In the genomic region with DNA sequence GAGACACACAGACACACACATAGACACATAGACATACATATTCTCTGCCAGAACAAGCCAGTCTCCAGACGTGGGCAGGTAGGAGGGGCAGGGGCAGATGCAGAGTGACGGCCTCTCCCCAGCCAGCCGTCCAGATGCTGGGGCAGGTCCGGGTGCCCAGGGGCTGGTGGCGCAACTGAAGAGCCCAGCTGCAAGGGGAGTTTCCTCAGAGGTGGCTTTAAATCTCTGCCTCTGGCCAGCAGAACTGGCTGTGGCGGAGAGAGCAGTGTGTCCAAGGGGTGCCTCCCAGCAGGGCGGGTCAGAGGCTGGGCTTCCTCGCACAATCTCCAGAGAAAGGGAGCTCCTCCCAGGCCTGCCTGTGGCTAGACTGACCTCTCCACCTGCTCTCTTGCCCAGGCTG, we compare ENCODE assay signal across 18 cellular contexts. TPM values are rescaled to one million over a fixed set of nuclear protein-coding genes. Genes with fewer than 3 reads are reported as not detected.
DNase-seq lines count a peak whose midpoint lies in the region; ATAC-seq, FAIRE-seq and TF ChIP-seq lines count a peak whose summit lies in the region.
"Had no signal": no experiment of that assay in that cellular context is flagged by ENCODE, and none has a peak within 500 bp of the region (broad histone marks: within the 10 kb centered on the region; RNA-seq: fewer than 3 reads in every experiment).

No MANE protein-coding gene starts in this region.

- FAIRE-seq in urothelium cell line (lab: Jason Lieb, UNC) = no peak
- FAIRE-seq: GM12892 had no signal

- peak; percentile 67 to 81 for ATAC-seq in right cardiac atrium
- peak; percentile 97 for ATAC-seq in left lobe of liver
- no peak for ATAC-seq in GM19328 (IDR thresholded peaks at IDR 0.05; ENCODE audit: unreplicated experiment)

- CTCF ChIA-PET in RWPE1 (lab: Yijun Ruan, JAX) (interaction anchor here (0.6 kb wide), 1 partner anchor 40 kb away, joined by 3 read pairs; no protein-coding TSS in a partner anchor), OCI-LY7 (lab: Charles Lee; ENCODE audit: unreplicated experiment) (no interaction called here)

- POLR2A ChIA-PET in RWPE1 (lab: Yijun Ruan, JAX; ENCODE audit: low non-redundant PET) (no interaction called here), OCI-LY7 (lab: Charles Lee) (no interaction called here)

- H2AFZ ChIP-seq in OCI-LY7 (ENCODE audit: low read length) = no peak overlapping the region

- no peaks in the 10 kb centered on the region for H3K9me2 ChIP-seq in OCI-LY7 (ENCODE audit: insufficient read depth, low read length)

- H3K9me3 ChIP-seq in right cardiac atrium (ENCODE audit: control insufficient read depth, low read length) = no peaks in the 10 kb centered on the region
- H3K9me3 ChIP-seq in OCI-LY7 (ENCODE audit: low read length) = 0 out of 2 replicates have a peak, but pooled peaks cover 7% of the 10 kb centered on the region
- H3K9me3 ChIP-seq: esophagus muscularis mucosa, psoas muscle had no signal

- H3K4me3 ChIP-seq in right cardiac atrium (ENCODE audit: low read length) (no peak overlapping the region), OCI-LY7 (ENCODE audit: low read depth, low read length, poor library complexity, severe bottlenecking) (no peak overlapping the region)
- H3K4me3 ChIP-seq: esophagus muscularis mucosa, psoas muscle had no signal

- no peak overlapping the region for H3K4me2 ChIP-seq in OCI-LY7 (ENCODE audit: low read length)

- DNase-seq in right cardiac atrium (peak in 1 of 3 donors; percentile 28), cardiac septum (ENCODE audit: low spot score) (no peak), RWPE1 (ENCODE audit: low spot score) (no peak), left lobe of liver (ENCODE audit: low spot score) (no peak), urothelium cell line (ENCODE audit: low spot score) (no peak), OCI-LY7 (ENCODE audit: low spot score) (no peak), activated gamma-delta T cell treated with Interleukin-2 at 50 U/mL for 16 hours (no peak)
- DNase-seq: activated B cell treated with CpG ODN at 0.5 μM for 24 hours; activated T-cell treated with anti-CD3 and anti-CD28 coated beads for 4 hours; cortex of kidney; DND-41; psoas muscle; SHP77 treated with DMSO at 0.1 percent for 48 hours; stimulated activated CD4-positive, alpha-beta T cell treated with anti-CD3 and anti-CD28 coated beads, Interleukin-2, amount 100 ng/mL, for 48 hours had no signal

- H3K36me3 ChIP-seq in OCI-LY7 (ENCODE audit: insufficient read depth, low read length) = no peaks in the 10 kb centered on the region
- H3K36me3 ChIP-seq: esophagus muscularis mucosa had no signal

- WGBS in right cardiac atrium = 35% methylated on average over 8 of the region's 8 CpGs

- no peak overlapping the region for H3K27ac ChIP-seq in right cardiac atrium (ENCODE audit: low read length)
- peak overlapping the region; percentile 52 for H3K27ac ChIP-seq in RWPE1
- no peak overlapping the region for H3K27ac ChIP-seq in OCI-LY7 (ENCODE audit: low read depth, low read length, poor library complexity, severe bottlenecking)
- H3K27ac ChIP-seq: esophagus muscularis mucosa, psoas muscle had no signal

- H4K20me1 ChIP-seq in OCI-LY7 (ENCODE audit: insufficient read depth, low read length) = no peaks in the 10 kb centered on the region

- no peaks in the 10 kb centered on the region for H3K79me2 ChIP-seq in OCI-LY7 (ENCODE audit: insufficient read depth, low read depth, low read length)

- intact Hi-C loops in right cardiac atrium (cut with DNase I) = no loop called here
- intact Hi-C loops in cardiac septum (cut with DNase I) = no loop called here
- intact Hi-C loops in OCI-LY7 (cut with micrococcal nuclease; ENCODE audit: unreplicated experiment) = no loop called here

- no peaks in the 10 kb centered on the region for H3K27me3 ChIP-seq in right cardiac atrium (ENCODE audit: control insufficient read depth, insufficient read depth)

- no peak for TF ChIP-seq CTCF in RWPE1 (conservative IDR thresholded peaks at IDR 0.05; ENCODE audit: low read depth)
- no peak for TF ChIP-seq CTCF in OCI-LY7 (conservative IDR thresholded peaks at IDR 0.05; ENCODE audit: low read length)

- no TSS peak for BruUV-seq in OCI-LY7 (replicated peaks; lab: Mats Ljungman, UMichigan)

- no peaks in the 10 kb centered on the region for H3K4me1 ChIP-seq in right cardiac atrium (ENCODE audit: control insufficient read depth, insufficient read depth, low read length)
- no peaks in the 10 kb centered on the region for H3K4me1 ChIP-seq in OCI-LY7 (ENCODE audit: insufficient read depth, low read length, poor library complexity, severe bottlenecking)
- H3K4me1 ChIP-seq: esophagus muscularis mucosa, psoas muscle had no signal

RNA-seq across cellular contexts. Expression of a gene that starts 9.4 kb away (rescaled TPM):
- total RNA-seq in right cardiac atrium (not detected), cardiac septum (not detected), left lobe of liver (109 TPM), OCI-LY7 (2022) (not detected in 2 replicates)
- not detected for polyA plus RNA-seq in right cardiac atrium
- not detected in 2 replicates for total RNA-seq in OCI-LY7 (2014; rRNA removed; shearing (Covaris generic))
- total RNA-seq: psoas muscle had no signal

RNA-seq across cellular contexts. Expression of a gene that starts 38.6 kb away (rescaled TPM):
- total RNA-seq in right cardiac atrium (100 to 1,000 TPM in 2 of 4 donors, 10 to 100 TPM in 2; 88.1 to 120 (median 96.5) TPM), cardiac septum (102 TPM), left lobe of liver (17.9 TPM), OCI-LY7 (2022) (170 and 180 TPM in 2 replicates)
- polyA plus RNA-seq in right cardiac atrium = 146 TPM
- total RNA-seq in OCI-LY7 (2014; rRNA removed; shearing (Covaris generic)) = 249 and 288 TPM in 2 replicates

RNA-seq across cellular contexts. Expression of a gene that starts 40.3 kb away (rescaled TPM):
- total RNA-seq in right cardiac atrium = under 1 TPM in 1 of 4 donors, not detected in 3; 0.85 TPM
- not detected for polyA plus RNA-seq in right cardiac atrium
- 0.32 TPM for total RNA-seq in cardiac septum
- not detected for total RNA-seq in left lobe of liver
- total RNA-seq in OCI-LY7 (2014; rRNA removed; shearing (Covaris generic)) = not detected in 2 replicates
- not detected in 2 replicates for total RNA-seq in OCI-LY7 (2022)
- total RNA-seq: activated B cell treated with CpG ODN at 0.5 μM for 24 hours, esophagus muscularis mucosa, NCI-H460 had no signal

Comparison
In these comparisons a context has a peak if more than half of its experiments do, and no peak if none do; other contexts are left out.
1. RNA of a gene that starts 9.4 kb away (total RNA-seq): 109 TPM in left lobe of liver (single experiment); not detected in OCI-LY7, not detected in cardiac septum (single experiment) and not detected in right cardiac atrium; every median in the first group is over 100 times any median in the second.